ENCODE assay signal across 29 cellular contexts in genomic region chr3:43262194-43262593, GRCh38.
"Had no signal": no experiment of that assay in that cellular context is flagged by ENCODE, and none has a peak within 500 bp of the region (broad histone marks: within the 10 kb centered on the region; RNA-seq: fewer than 3 reads in every experiment).

No MANE protein-coding gene starts in this region.

- FAIRE-seq: endothelial cell of umbilical vein, islet of Langerhans, small intestine had no signal

- H3K27ac Mint-ChIP-seq: memory B cell; mesothelial cell of epicardium; natural killer cell treated with Interleukin-12 subunit alpha and Interleukin-12 subunit beta and Interleukin-15 and Interleukin-18, amount 100 ng/mL, for 72 hours; progenitor cell of endocrine pancreas; type B pancreatic cell had no signal

- H3K27me3 Mint-ChIP-seq: naive B cell; natural killer cell treated with Interleukin-12 subunit alpha and Interleukin-12 subunit beta and Interleukin-15 and Interleukin-18, amount 100 ng/mL, for 72 hours had no signal

- H3K9ac ChIP-seq: parathyroid adenoma had no signal

- H3K4me1 Mint-ChIP-seq: mesothelial cell of epicardium, neural crest cell had no signal

- H3K36me3 ChIP-seq: esophagus muscularis mucosa, heart right ventricle, right lobe of liver, tibial artery had no signal

- H3K9me3 ChIP-seq: esophagus muscularis mucosa, heart right ventricle, mucosa of descending colon, right lobe of liver, testis, tibial artery had no signal

- H3K36me3 Mint-ChIP-seq: memory B cell; mesothelial cell of epicardium; naive B cell; natural killer cell treated with Interleukin-12 subunit alpha and Interleukin-12 subunit beta and Interleukin-15 and Interleukin-18, amount 100 ng/mL, for 72 hours; type B pancreatic cell had no signal

- H3K27me3 ChIP-seq: esophagus muscularis mucosa, foreskin keratinocyte, heart right ventricle, right lobe of liver, testis, tibial artery had no signal

- H3K4me3 ChIP-seq: coronary artery, esophagus muscularis mucosa, heart right ventricle, lung, mucosa of descending colon, right lobe of liver, testis, tibial artery had no signal

- H3K4me1 ChIP-seq: esophagus muscularis mucosa, parathyroid adenoma, right lobe of liver, testis, tibial artery had no signal

- H3K79me2 ChIP-seq: parathyroid adenoma had no signal

- H3K27ac ChIP-seq: coronary artery, esophagus muscularis mucosa, foreskin keratinocyte, heart right ventricle, parathyroid adenoma, right lobe of liver, testis, tibial artery had no signal

- H3K4me3 Mint-ChIP-seq: memory B cell; mesothelial cell of epicardium; naive B cell; natural killer cell treated with Interleukin-12 subunit alpha and Interleukin-12 subunit beta and Interleukin-15 and Interleukin-18, amount 100 ng/mL, for 72 hours; neural crest cell; type B pancreatic cell had no signal

- ATAC-seq: foreskin keratinocyte; heart right ventricle; left ventricle myocardium superior; mucosa of descending colon; natural killer cell treated with Interleukin-12 subunit alpha and Interleukin-12 subunit beta and Interleukin-15 and Interleukin-18, amount 100 ng/mL, for 72 hours; right lobe of liver had no signal

- DNase-seq: dermis blood vessel endothelial cell; effector memory CD4-positive, alpha-beta T cell; foreskin keratinocyte; glutamatergic neuron; heart right ventricle; hippocampal formation; left ventricle myocardium superior; mucosa of descending colon; naive B cell; right lobe of liver; small intestine; stimulated activated CD4-positive, alpha-beta T cell treated with anti-CD3 and anti-CD28 coated beads, Interleukin-15, amount 100 ng/mL, for 24 hours; stimulated activated CD4-positive, alpha-beta T cell treated with anti-CD3 and anti-CD28 coated beads, Interleukin-2, amount 100 ng/mL, for 48 hours; stimulated activated naive CD4-positive, alpha-beta T cell; substantia nigra; testis; tibial artery had no signal

- H2AFZ ChIP-seq: parathyroid adenoma had no signal

- H3K9me3 Mint-ChIP-seq: memory B cell; mesothelial cell of epicardium; naive B cell; natural killer cell treated with Interleukin-12 subunit alpha and Interleukin-12 subunit beta and Interleukin-15 and Interleukin-18, amount 100 ng/mL, for 72 hours; neural crest cell; type B pancreatic cell had no signal
